ENCODE assay signal across 8 cellular contexts in the genomic region with DNA sequence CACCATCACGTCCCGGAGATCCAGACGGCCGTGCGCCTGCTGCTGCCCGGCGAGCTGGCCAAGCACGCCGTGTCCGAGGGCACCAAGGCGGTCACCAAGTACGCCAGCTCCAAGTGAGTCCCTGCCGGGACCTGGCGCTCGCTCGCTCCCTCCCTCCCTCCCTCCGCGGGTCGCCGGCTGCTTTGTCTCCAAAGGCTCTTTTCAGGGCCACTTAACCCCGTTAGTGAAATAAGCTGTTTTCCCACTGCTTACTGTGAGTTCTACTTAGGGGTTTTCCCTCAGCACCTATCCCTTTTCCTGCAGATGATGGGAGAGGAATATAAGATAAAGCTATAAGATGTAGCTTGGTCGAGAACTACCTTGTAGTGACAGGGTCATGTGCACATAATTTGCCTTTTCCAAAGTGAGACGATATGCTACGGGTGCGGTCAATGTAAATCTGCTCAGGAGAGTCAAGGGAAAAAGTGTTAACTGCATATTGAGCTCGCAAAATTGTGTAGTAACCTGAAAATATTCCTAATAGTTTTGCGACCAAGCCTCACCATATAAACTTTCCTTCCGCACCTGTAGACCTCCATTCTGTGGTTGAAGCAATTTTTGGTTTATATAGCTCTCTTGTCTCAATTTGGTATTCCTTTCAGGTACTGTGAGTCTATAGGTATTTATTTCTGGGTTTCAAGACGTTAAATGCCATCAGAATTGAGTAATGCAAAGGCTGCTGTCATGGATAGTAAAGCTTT. TPM values are rescaled to one million over a fixed set of nuclear protein-coding genes. Genes with fewer than 3 reads are reported as not detected.
DNase-seq lines count a peak whose midpoint lies in the region; ATAC-seq and TF ChIP-seq lines count a peak whose summit lies in the region.

No MANE protein-coding gene starts in this region.

- peak; percentile 30 for DNase-seq in GM23248
- DNase-seq in T-cell: no peak
- no peak for DNase-seq in fibroblast of mammary gland (ENCODE audit: low read depth)
- DNase-seq in pons (ENCODE audit: low spot score): peak; percentile 23
- DNase-seq in AML-193 (lab: John Stamatoyannopoulos, UW): no peak
- DNase-seq in NCI-H128 (lab: John Stamatoyannopoulos, UW; ENCODE audit: unreplicated experiment): no peak

- in situ Hi-C loops in GM23248 (cut with MboI): no loop called here

- peak overlapping the region; percentile 86 to 90 (median 87) for H3K4me3 Mint-ChIP-seq in T-cell

- no peaks in the 10 kb centered on the region for H3K36me3 ChIP-seq in GM23248 (ENCODE audit: low read depth)

- peaks cover 26% of the 10 kb centered on the region for H3F3A ChIP-seq in GM23248 (ENCODE audit: insufficient read depth)

- H2AFZ ChIP-seq in GM23248: 0 out of 2 replicates have a peak overlapping the region, but pooled peaks have one; percentile 32

- no peaks in the 10 kb centered on the region for H3K27me3 Mint-ChIP-seq in T-cell

- peaks cover 26% of the 10 kb centered on the region for H3K4me1 ChIP-seq in GM23248 (ENCODE audit: insufficient read depth)

- H3K4me3 ChIP-seq in GM23248 (peak overlapping the region; percentile 100), fibroblast of mammary gland (ENCODE audit: control insufficient read depth, low read depth, low read length) (peak overlapping the region; percentile 86)

- ATAC-seq in T-cell (replicated peaks in 1 of 4): no peak
- no peak for ATAC-seq in esophagus mucosa
- no peak for ATAC-seq in HG02938 (IDR thresholded peaks at IDR 0.05; ENCODE audit: unreplicated experiment)

- peaks cover 26% of the 10 kb centered on the region for H3K36me3 Mint-ChIP-seq in T-cell

- peak overlapping the region; percentile 67 for H3K27ac ChIP-seq in GM23248

- no peaks in the 10 kb centered on the region for H3K27me3 ChIP-seq in GM23248 (replicated peaks; ENCODE audit: insufficient read depth)

- H3K79me2 ChIP-seq in GM23248 (ENCODE audit: insufficient read depth): peaks cover 52% of the 10 kb centered on the region

- POLR2A ChIA-PET in T-cell (lab: Charles Lee): interaction anchor here (0.5 to 3.3 kb wide), 7 partner anchors 41 to 97 kb away, joined by 3 to 56 read pairs (median 4); partner anchors contain the start of gene SF3B4 (in 1 of the 2)

- no peaks in the 10 kb centered on the region for H3K9me3 Mint-ChIP-seq in T-cell

- H3K4me1 Mint-ChIP-seq in T-cell: peaks cover 38 to 45% (median 44%) of the 10 kb centered on the region in 3 donors

- no peaks in the 10 kb centered on the region for H3K9me2 ChIP-seq in GM23248 (ENCODE audit: insufficient read depth)

- no peaks in the 10 kb centered on the region for H3K9me3 ChIP-seq in GM23248 (ENCODE audit: low read depth)

- peak overlapping the region; percentile 80 to 83 for H3K27ac Mint-ChIP-seq in T-cell

- 1 to 2% methylated on average over 12 to 18 of the region's 29 CpGs for WGBS in GM23248 (ENCODE audit: low coverage in 1 of 2, low lambda C conversion rate in 2 of 2, missing lambda C conversion rate in 2 of 2), 2 experiments

- TF ChIP-seq CTCF in fibroblast of mammary gland (conservative IDR thresholded peaks at IDR 0.05; ENCODE audit: control insufficient read depth, insufficient read depth, low read depth, low read length): no peak

- H3K9ac ChIP-seq in GM23248: peak overlapping the region; percentile 92

- H4K20me1 ChIP-seq in GM23248 (ENCODE audit: insufficient read depth): peaks cover 4% of the 10 kb centered on the region; the same call in 1 of the 2 replicates

- H3K4me2 ChIP-seq in GM23248 (ENCODE audit: unreplicated experiment): peak overlapping the region; percentile 97

- CTCF ChIA-PET in T-cell (lab: Charles Lee): interaction anchor here in 1 of 2 donors (1.4 to 2.1 kb wide), 2 partner anchors 42 to 44 kb away, joined by 6 to 11 read pairs; a partner anchor contains a TSS

RNA-seq across cellular contexts. Expression of gene BOLA1, which starts 55.9 kb away (rescaled TPM):
- total RNA-seq in GM23248 (2014; rRNA removed; shearing (Covaris generic)): 12.3 and 16.4 TPM in 2 replicates
- 18.6 and 20.1 TPM in 2 replicates for polyA plus RNA-seq in GM23248 (2016; fragmentation: Nextera tagmentation; extraction: Ambion mirVana)
- 10 to 100 TPM in 3 of 5 donors, 1 to 10 TPM in 2; 6.0 to 27.6 (median 26.1) TPM for total RNA-seq in T-cell
- total RNA-seq in esophagus mucosa: 12.0 TPM

Comparison
In these comparisons a context has a peak if more than half of its experiments do, and no peak if none do; other contexts are left out.
1. DNase-seq: peak in GM23248 (single experiment) and pons (single experiment); none in T-cell (0 of 34), fibroblast of mammary gland (single experiment), AML-193 (0 of 2) and NCI-H128 (single experiment).